In the genomic region with DNA sequence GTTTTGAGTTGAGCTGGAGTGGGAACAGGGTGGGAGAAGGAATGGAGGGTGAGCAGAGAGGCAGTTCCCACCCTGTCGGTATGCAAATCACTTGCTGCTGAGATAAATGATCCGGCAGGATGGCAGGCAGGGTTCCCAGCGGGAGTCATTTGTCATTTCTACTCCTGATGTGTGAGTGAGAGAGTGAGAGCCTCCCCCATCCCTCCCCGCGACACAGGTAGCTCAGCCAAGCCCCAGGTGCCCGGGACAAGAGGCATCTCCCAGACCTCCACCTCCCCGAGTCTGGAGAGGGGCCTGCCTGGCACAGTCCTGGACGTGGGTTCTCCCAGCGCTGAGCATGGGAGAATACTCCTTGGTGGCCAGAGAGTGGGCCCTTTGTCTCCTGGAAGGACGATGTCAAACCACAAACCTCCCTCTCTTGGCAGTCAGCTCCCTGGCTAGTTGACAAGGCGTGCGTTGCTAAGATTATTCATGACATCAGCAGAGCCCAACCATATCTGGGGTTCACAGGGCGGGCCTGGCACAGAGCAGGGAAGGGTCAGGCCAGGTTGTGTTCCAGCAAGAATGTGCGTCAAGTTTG, we compare ENCODE assay signal across 9 cellular contexts. TPM values are rescaled to one million over a fixed set of nuclear protein-coding genes. Genes with fewer than 3 reads are reported as not detected.
A peak's percentile ranks its signal among the peaks of the same experiment; 100 is the strongest.
DNase-seq lines count a peak whose midpoint lies in the region; ATAC-seq and TF ChIP-seq lines count a peak whose summit lies in the region.
"Had no signal": no experiment of that assay in that cellular context is flagged by ENCODE, and none has a peak within 500 bp of the region (broad histone marks: within the 10 kb centered on the region; RNA-seq: fewer than 3 reads in every experiment).

No MANE protein-coding gene starts in this region.

- H3K36me3 Mint-ChIP-seq in progenitor cell of endocrine pancreas (ENCODE audit: insufficient read depth) = peaks cover under 1% of the 10 kb centered on the region

- H2AFZ ChIP-seq in neural cell (ENCODE audit: low read depth, low read length) = no peak overlapping the region

- DNase-seq in COLO829 (ENCODE audit: low spot score) (peak; percentile 50), RPMI7951 (ENCODE audit: low read depth) (peak; percentile 47), dedifferentiated amniotic fluid mesenchymal stem cell (ENCODE audit: extremely low spot score) (no peak), progenitor cell of endocrine pancreas (ENCODE audit: low spot score, unreplicated experiment) (no peak), amniotic stem cell (lab: John Stamatoyannopoulos, UW) (no peak)
- DNase-seq in activated effector memory CD4-positive, alpha-beta T cell treated with Interleukin-2 at 50 U/mL for 16 hours = no peak
- DNase-seq: stimulated activated naive CD4-positive, alpha-beta T cell had no signal

- no peak overlapping the region for H3K4me2 ChIP-seq in neural cell (ENCODE audit: low read length)

- no peaks in the 10 kb centered on the region for H3K79me2 ChIP-seq in neural cell (replicated peaks; ENCODE audit: insufficient read depth, low read length)

- no peak overlapping the region for H3K27ac Mint-ChIP-seq in progenitor cell of endocrine pancreas

- no peaks in the 10 kb centered on the region for H3F3A ChIP-seq in neural cell (ENCODE audit: insufficient read depth, low read length, poor library complexity, severe bottlenecking)

- WGBS in gastroesophageal sphincter (ENCODE audit: low coverage in 1 of 2), 2 donors = 33% methylated on average over 6 of the region's 14 CpGs; no CpG with 5 or more reads in 1 of the 2 donors

- no peaks in the 10 kb centered on the region for H3K36me3 ChIP-seq in gastroesophageal sphincter
- H3K36me3 ChIP-seq in neural cell (ENCODE audit: insufficient read depth, low read length) = no peaks in the 10 kb centered on the region

- H3K27ac ChIP-seq in gastroesophageal sphincter = peak overlapping the region in 1 of 4 donors; percentile 19
- peak overlapping the region; percentile 94 for H3K27ac ChIP-seq in neural cell (ENCODE audit: low read length)

- H3K4me3 Mint-ChIP-seq in progenitor cell of endocrine pancreas (ENCODE audit: low read depth) = no peak overlapping the region

- H3K4me1 ChIP-seq in gastroesophageal sphincter = no peaks in the 10 kb centered on the region

- no peaks in the 10 kb centered on the region for H3K9me3 Mint-ChIP-seq in progenitor cell of endocrine pancreas (ENCODE audit: low read depth)

- no peaks in the 10 kb centered on the region for H3K9me2 ChIP-seq in neural cell (ENCODE audit: insufficient read depth, low read length)

- no peak for TF ChIP-seq CTCF in gastroesophageal sphincter (IDR thresholded peaks at IDR 0.05)
- TF ChIP-seq CTCF in neural cell (IDR thresholded peaks at IDR 0.05; ENCODE audit: poor library complexity, severe bottlenecking) = no peak
- no peak for TF ChIP-seq CTCF in progenitor cell of endocrine pancreas (IDR thresholded peaks at IDR 0.05; ENCODE audit: unreplicated experiment)

- no peak for TF ChIP-seq POLR2A in gastroesophageal sphincter (IDR thresholded peaks at IDR 0.05)

- H3K4me3 ChIP-seq in gastroesophageal sphincter (no peak overlapping the region), neural cell (ENCODE audit: low read length) (peak overlapping the region; percentile 38)

- peaks cover 17% of the 10 kb centered on the region for H3K4me1 Mint-ChIP-seq in progenitor cell of endocrine pancreas (ENCODE audit: low read depth)

- no peak for TF ChIP-seq EP300 in gastroesophageal sphincter (IDR thresholded peaks at IDR 0.05)
- TF ChIP-seq EP300 in neural cell (conservative IDR thresholded peaks at IDR 0.05; ENCODE audit: poor library complexity, severe bottlenecking) = peak; percentile 92

- H3K27me3 ChIP-seq in gastroesophageal sphincter (peaks cover 6% of the 10 kb centered on the region), neural cell (ENCODE audit: insufficient read depth, low read depth, low read length) (no peaks in the 10 kb centered on the region)

- ATAC-seq in gastroesophageal sphincter = peak; percentile 71

- peak overlapping the region; percentile 64 for H3K9ac ChIP-seq in neural cell (ENCODE audit: low read length)

- peak; percentile 40 for TF ChIP-seq RAD21 in neural cell (conservative IDR thresholded peaks at IDR 0.05)

- H4K20me1 ChIP-seq in neural cell (ENCODE audit: insufficient read depth) = no peaks in the 10 kb centered on the region

- peaks cover 0 to 10% (median 0%) of the 10 kb centered on the region in 3 donors for H3K9me3 ChIP-seq in gastroesophageal sphincter
- no peaks in the 10 kb centered on the region for H3K9me3 ChIP-seq in neural cell (ENCODE audit: low read length)

- peaks cover 50% of the 10 kb centered on the region for H3K27me3 Mint-ChIP-seq in progenitor cell of endocrine pancreas

TF ChIP-seq in neural cell, 6 proteins besides CTCF, POLR2A, EP300 and RAD21:
- TF ChIP-seq EZH2 (IDR thresholded peaks at IDR 0.05; ENCODE audit: borderline replicate concordance, insufficient read depth, low read length, poor library complexity, severe bottlenecking) (no peak), SMC3 (conservative IDR thresholded peaks at IDR 0.05; ENCODE audit: poor library complexity) (peak; percentile 53), POLR2AphosphoS5 (IDR thresholded peaks at IDR 0.05) (peak; percentile 84), MXI1 (conservative IDR thresholded peaks at IDR 0.05; ENCODE audit: poor library complexity, severe bottlenecking) (no peak), TAF1 (IDR thresholded peaks at IDR 0.05; ENCODE audit: low read depth) (peak; percentile 64)
- TF ChIP-seq, protein P1, sequence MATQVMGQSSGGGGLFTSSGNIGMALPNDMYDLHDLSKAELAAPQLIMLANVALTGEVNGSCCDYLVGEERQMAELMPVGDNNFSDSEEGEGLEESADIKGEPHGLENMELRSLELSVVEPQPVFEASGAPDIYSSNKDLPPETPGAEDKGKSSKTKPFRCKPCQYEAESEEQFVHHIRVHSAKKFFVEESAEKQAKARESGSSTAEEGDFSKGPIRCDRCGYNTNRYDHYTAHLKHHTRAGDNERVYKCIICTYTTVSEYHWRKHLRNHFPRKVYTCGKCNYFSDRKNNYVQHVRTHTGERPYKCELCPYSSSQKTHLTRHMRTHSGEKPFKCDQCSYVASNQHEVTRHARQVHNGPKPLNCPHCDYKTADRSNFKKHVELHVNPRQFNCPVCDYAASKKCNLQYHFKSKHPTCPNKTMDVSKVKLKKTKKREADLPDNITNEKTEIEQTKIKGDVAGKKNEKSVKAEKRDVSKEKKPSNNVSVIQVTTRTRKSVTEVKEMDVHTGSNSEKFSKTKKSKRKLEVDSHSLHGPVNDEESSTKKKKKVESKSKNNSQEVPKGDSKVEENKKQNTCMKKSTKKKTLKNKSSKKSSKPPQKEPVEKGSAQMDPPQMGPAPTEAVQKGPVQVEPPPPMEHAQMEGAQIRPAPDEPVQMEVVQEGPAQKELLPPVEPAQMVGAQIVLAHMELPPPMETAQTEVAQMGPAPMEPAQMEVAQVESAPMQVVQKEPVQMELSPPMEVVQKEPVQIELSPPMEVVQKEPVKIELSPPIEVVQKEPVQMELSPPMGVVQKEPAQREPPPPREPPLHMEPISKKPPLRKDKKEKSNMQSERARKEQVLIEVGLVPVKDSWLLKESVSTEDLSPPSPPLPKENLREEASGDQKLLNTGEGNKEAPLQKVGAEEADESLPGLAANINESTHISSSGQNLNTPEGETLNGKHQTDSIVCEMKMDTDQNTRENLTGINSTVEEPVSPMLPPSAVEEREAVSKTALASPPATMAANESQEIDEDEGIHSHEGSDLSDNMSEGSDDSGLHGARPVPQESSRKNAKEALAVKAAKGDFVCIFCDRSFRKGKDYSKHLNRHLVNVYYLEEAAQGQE (IDR thresholded peaks at IDR 0.05; ENCODE audit: borderline replicate concordance) = peak; percentile 74

RNA-seq across cellular contexts. Expression of a gene that starts 33.7 kb away (rescaled TPM):
- 3.2 and 4.0 TPM in 2 replicates for total RNA-seq in RPMI7951 (2014; rRNA removed; shearing (Covaris generic))
- total RNA-seq in gastroesophageal sphincter = 10 to 100 TPM; 15.8 to 30.3 (median 27.7) TPM
- polyA plus RNA-seq in neural cell = 15.4 and 17.2 TPM in 2 replicates
- 71.6 and 75.0 TPM in 2 replicates for polyA minus RNA-seq in neural cell
- 37.4 and 38.3 TPM in 2 replicates for total RNA-seq in progenitor cell of endocrine pancreas

Comparison
In these comparisons a context has a peak if more than half of its experiments do, and no peak if none do; other contexts are left out.
1. DNase-seq: peak in COLO829 (single experiment) and RPMI7951 (single experiment); none in activated effector memory CD4-positive, alpha-beta T cell treated with Interleukin-2 at 50 U/mL for 16 hours (single experiment), dedifferentiated amniotic fluid mesenchymal stem cell (single experiment), progenitor cell of endocrine pancreas (single experiment) and amniotic stem cell (single experiment).